ENCODE assay signal across 8 cellular contexts in the genomic region with DNA sequence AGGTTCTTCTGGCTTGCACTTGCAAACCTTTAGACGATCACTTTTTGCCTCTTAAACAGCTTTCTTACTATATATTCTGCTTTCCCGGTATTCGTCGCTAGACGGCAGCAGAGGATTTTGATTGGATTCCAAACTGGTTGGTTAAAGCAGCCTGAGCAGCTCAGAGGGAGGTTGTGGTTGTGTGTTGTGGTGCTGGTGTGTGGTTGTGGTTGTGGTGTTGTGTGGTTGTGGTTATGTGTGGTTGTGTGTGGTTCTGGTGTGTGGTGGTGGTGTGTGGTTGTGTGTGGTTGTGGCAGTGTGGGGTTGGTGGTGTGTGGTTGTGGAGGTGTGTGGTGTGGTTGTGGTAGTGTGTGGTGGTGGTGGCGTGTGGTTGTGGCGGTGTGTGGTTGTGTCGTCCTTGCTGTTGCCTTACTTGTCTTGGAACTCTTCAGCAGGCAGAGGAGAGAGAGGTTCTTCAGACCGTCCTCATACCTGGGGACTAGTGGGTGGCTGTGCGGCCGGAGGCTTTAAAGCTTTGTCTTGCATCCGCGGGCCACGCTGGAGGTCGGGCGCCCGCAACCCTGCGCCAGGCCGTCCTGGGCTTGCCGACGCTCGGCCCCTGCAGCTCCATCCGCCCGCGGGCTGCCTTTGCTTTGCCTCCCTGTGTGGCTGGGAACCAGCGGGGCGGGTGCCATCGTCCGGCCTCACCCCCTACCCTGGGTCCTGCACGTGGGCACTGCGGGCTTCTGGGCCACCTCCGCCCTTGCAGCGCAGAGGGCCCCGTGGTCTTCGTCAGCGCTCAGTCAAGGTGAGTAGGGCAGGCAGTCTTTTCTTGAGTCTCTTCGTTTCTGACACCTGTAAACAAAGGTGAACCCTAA.
DNase-seq lines count a peak whose midpoint lies in the region; ATAC-seq and TF ChIP-seq lines count a peak whose summit lies in the region.

No MANE protein-coding gene starts in this region.

- no peaks in the 10 kb centered on the region for H3F3A ChIP-seq in neural progenitor cell (ENCODE audit: low read depth)

- H4K20me1 ChIP-seq in neural progenitor cell (ENCODE audit: low read depth): no peaks in the 10 kb centered on the region

- peaks cover 2% of the 10 kb centered on the region for H3K36me3 Mint-ChIP-seq in T-helper 1 cell treated with Interleukin-12 subunit alpha and Interleukin-12 subunit beta and Interleukin-4 antibody, amounts not matched to agents 30 μg/mL and 1 μg/mL, for 36 hours (ENCODE audit: low read depth)
- H3K36me3 Mint-ChIP-seq in neural progenitor cell: peaks cover 10% of the 10 kb centered on the region

- no peaks in the 10 kb centered on the region for H3K9me3 ChIP-seq in neural progenitor cell (ENCODE audit: low read depth)

- no peaks in the 10 kb centered on the region for H3K27me3 ChIP-seq in neural progenitor cell

- H3K79me2 ChIP-seq in neural progenitor cell (ENCODE audit: low read depth): no peaks in the 10 kb centered on the region

- H3K9me3 Mint-ChIP-seq in T-helper 1 cell treated with Interleukin-12 subunit alpha and Interleukin-12 subunit beta and Interleukin-4 antibody, amounts not matched to agents 30 μg/mL and 1 μg/mL, for 36 hours: peaks cover 3% of the 10 kb centered on the region
- H3K9me3 Mint-ChIP-seq in neural progenitor cell: peaks cover 4% of the 10 kb centered on the region

- no peaks in the 10 kb centered on the region for H3K4me1 Mint-ChIP-seq in T-helper 1 cell treated with Interleukin-12 subunit alpha and Interleukin-12 subunit beta and Interleukin-4 antibody, amounts not matched to agents 30 μg/mL and 1 μg/mL, for 36 hours (ENCODE audit: low read depth)
- peaks cover 9% of the 10 kb centered on the region for H3K4me1 Mint-ChIP-seq in neural progenitor cell

- no peak overlapping the region for H3K4me2 ChIP-seq in neural progenitor cell

- no peak for ATAC-seq in GM19351 (IDR thresholded peaks at IDR 0.05; ENCODE audit: unreplicated experiment)
- ATAC-seq in GM19463 (IDR thresholded peaks at IDR 0.05; ENCODE audit: unreplicated experiment): no peak

- H3K27me3 Mint-ChIP-seq in T-helper 1 cell treated with Interleukin-12 subunit alpha and Interleukin-12 subunit beta and Interleukin-4 antibody, amounts not matched to agents 30 μg/mL and 1 μg/mL, for 36 hours (ENCODE audit: low read depth): peaks cover 4% of the 10 kb centered on the region
- peaks cover 2% of the 10 kb centered on the region for H3K27me3 Mint-ChIP-seq in neural progenitor cell (ENCODE audit: insufficient read depth, low read depth)

- peaks cover 8% of the 10 kb centered on the region for H3K4me1 ChIP-seq in neural progenitor cell

- peak in 2 of 3 donors; percentile 10 to 20 for DNase-seq in stimulated activated CD4-positive, alpha-beta T cell treated with anti-CD3 and anti-CD28 coated beads, Interleukin-12 subunit alpha, Interleukin-12 subunit beta, amount 100 ng/mL, for 48 hours (ENCODE audit: low read depth in 2 of 3, low spot score in 1 of 3)
- DNase-seq in stimulated activated CD4-positive, alpha-beta T cell treated with anti-CD3 and anti-CD28 coated beads, Interleukin-4, amount 100 ng/mL, for 24 hours: no peak
- DNase-seq in NCI-H1092 treated with DMSO at 0.1 percent for 48 hours (lab: John Stamatoyannopoulos, UW) (peak; percentile 53), fibroblast of gingiva (ENCODE audit: low read depth) (peak; percentile 60), neural progenitor cell (ENCODE audit: low spot score) (peak; percentile 75)

- no peak overlapping the region for H3K9ac ChIP-seq in neural progenitor cell

- no peak overlapping the region for H3K27ac ChIP-seq in neural progenitor cell

- H3K4me3 ChIP-seq in neural progenitor cell: no peak overlapping the region

- no peak overlapping the region for H3K4me3 Mint-ChIP-seq in T-helper 1 cell treated with Interleukin-12 subunit alpha and Interleukin-12 subunit beta and Interleukin-4 antibody, amounts not matched to agents 30 μg/mL and 1 μg/mL, for 36 hours
- H3K4me3 Mint-ChIP-seq in neural progenitor cell: peak overlapping the region; percentile 3

- peak overlapping the region; percentile 80 for H3K27ac Mint-ChIP-seq in T-helper 1 cell treated with Interleukin-12 subunit alpha and Interleukin-12 subunit beta and Interleukin-4 antibody, amounts not matched to agents 30 μg/mL and 1 μg/mL, for 36 hours
- H3K27ac Mint-ChIP-seq in neural progenitor cell: peak overlapping the region; percentile 87

- no peaks in the 10 kb centered on the region for H3K36me3 ChIP-seq in neural progenitor cell

- peak; percentile 91 for TF ChIP-seq CTCF in neural progenitor cell (IDR thresholded peaks at IDR 0.05)

- H2AFZ ChIP-seq in neural progenitor cell (replicated peaks): no peak overlapping the region
